9 cellular contexts compared by ENCODE assay signal in genomic region chr1:39173119-39173994, GRCh38. TPM values are rescaled to one million over a fixed set of nuclear protein-coding genes. Genes with fewer than 3 reads are reported as not detected.
A peak's percentile ranks its signal among the peaks of the same experiment; 100 is the strongest.
DNase-seq lines count a peak whose midpoint lies in the region; ATAC-seq and TF ChIP-seq lines count a peak whose summit lies in the region.
"Had no signal": no experiment of that assay in that cellular context is flagged by ENCODE, and none has a peak within 500 bp of the region (broad histone marks: within the 10 kb centered on the region; RNA-seq: fewer than 3 reads in every experiment).

No MANE protein-coding gene starts in this region.

- ATAC-seq in gastroesophageal sphincter (no peak), HG03280 (IDR thresholded peaks at IDR 0.05; ENCODE audit: unreplicated experiment) (no peak), HG02938 (IDR thresholded peaks at IDR 0.05; ENCODE audit: unreplicated experiment) (no peak)

- peaks cover 81% of the 10 kb centered on the region for H3K79me2 ChIP-seq in osteoblast (ENCODE audit: insufficient read depth, low read length)

- H3K27me3 ChIP-seq in AG04450 (ENCODE audit: control insufficient read depth, insufficient read depth, low read length), result no peaks in the 10 kb centered on the region
- H3K27me3 ChIP-seq in adipocyte (replicated peaks; ENCODE audit: control insufficient read depth, insufficient read depth, low read length), result no peaks in the 10 kb centered on the region
- H3K27me3 ChIP-seq in gastroesophageal sphincter, result no peaks in the 10 kb centered on the region
- no peaks in the 10 kb centered on the region for H3K27me3 ChIP-seq in osteoblast (ENCODE audit: insufficient read depth, low read length)

- WGBS in gastroesophageal sphincter (ENCODE audit: low coverage in 1 of 2), 2 donors, result 8 to 40% methylated on average over 1 to 3 of the region's 9 CpGs

- POLR2A ChIA-PET in AG04450 (lab: Yijun Ruan, JAX), result no interaction called here

- peak overlapping the region; percentile 6 for H3K9ac ChIP-seq in adipocyte (ENCODE audit: low read length)

- peak overlapping the region; percentile 53 for H3K4me2 ChIP-seq in osteoblast (ENCODE audit: insufficient read depth, low read length)

- TF ChIP-seq EP300 in gastroesophageal sphincter (IDR thresholded peaks at IDR 0.05), result no peak

- H4K20me1 ChIP-seq in osteoblast (ENCODE audit: insufficient read depth, low read length), result peaks cover 22% of the 10 kb centered on the region

- H3K27ac ChIP-seq in AG04450 (ENCODE audit: low read depth, low read length) (peak overlapping the region; percentile 71), gastroesophageal sphincter (peak overlapping the region; percentile 74 to 86 (median 84)), osteoblast (ENCODE audit: low read depth, low read length) (peak overlapping the region; percentile 67)

- TF ChIP-seq POLR2A in gastroesophageal sphincter (IDR thresholded peaks at IDR 0.05), result no peak

- H3K9me3 ChIP-seq in AG04450 (ENCODE audit: control insufficient read depth, insufficient read depth, low read length), result no peaks in the 10 kb centered on the region
- H3K9me3 ChIP-seq in adipocyte (ENCODE audit: control insufficient read depth, low read length), result no peaks in the 10 kb centered on the region
- no peaks in the 10 kb centered on the region for H3K9me3 ChIP-seq in gastroesophageal sphincter
- no peaks in the 10 kb centered on the region for H3K9me3 ChIP-seq in osteoblast (ENCODE audit: low read depth, low read length)

- no peak overlapping the region for H3K4me3 ChIP-seq in AG04450 (ENCODE audit: low read depth, low read length)
- peak overlapping the region; percentile 49 for H3K4me3 ChIP-seq in adipocyte (ENCODE audit: low read length)
- no peak overlapping the region for H3K4me3 ChIP-seq in gastroesophageal sphincter
- no peak overlapping the region for H3K4me3 ChIP-seq in osteoblast (ENCODE audit: insufficient read depth, low read length)

- no peaks in the 10 kb centered on the region for H3K36me3 ChIP-seq in adipocyte (ENCODE audit: control insufficient read depth, insufficient read depth, low read length, severe bottlenecking)
- no peaks in the 10 kb centered on the region for H3K36me3 ChIP-seq in gastroesophageal sphincter
- H3K36me3 ChIP-seq in osteoblast (ENCODE audit: insufficient read depth, low read length), result no peaks in the 10 kb centered on the region

- DNase-seq in AG04450 (ENCODE audit: low read depth, low spot score), result no peak
- no peak for DNase-seq in adipocyte (ENCODE audit: low read depth)
- DNase-seq in osteoblast (ENCODE audit: insufficient read length, low spot score, missing footprints), result no peak
- DNase-seq in NOMO-1 (lab: John Stamatoyannopoulos, UW; ENCODE audit: unreplicated experiment in 2 of 2), result no peak
- DNase-seq in NK-92 (lab: John Stamatoyannopoulos, UW; ENCODE audit: unreplicated experiment), result no peak
- DNase-seq: NCI-H2227 treated with DMSO at 0.1 percent for 48 hours had no signal

- H2AFZ ChIP-seq in osteoblast (ENCODE audit: low read length), result no peak overlapping the region

- CTCF ChIA-PET in AG04450 (lab: Charles Lee), result interaction anchor here (0.6 to 1.8 kb wide), 3 partner anchors 18 to 37 kb away, joined by 3 to 11 read pairs (median 4); no protein-coding TSS in a partner anchor

- H3K4me1 ChIP-seq in adipocyte (ENCODE audit: control insufficient read depth, insufficient read depth, low read length) (peaks cover 22% of the 10 kb centered on the region), gastroesophageal sphincter (peaks cover 21 to 89% (median 34%) of the 10 kb centered on the region in 3 donors), osteoblast (ENCODE audit: insufficient read depth, low read length) (peaks cover 46% of the 10 kb centered on the region)

- TF ChIP-seq CTCF in AG04450 (IDR thresholded peaks at IDR 0.05; ENCODE audit: low read depth, low read length) (no peak), gastroesophageal sphincter (IDR thresholded peaks at IDR 0.05) (peak in 1 of 4 experiments; percentile 1), osteoblast (IDR thresholded peaks at IDR 0.05; ENCODE audit: extremely low read depth, low read depth, low read length) (peak; percentile 23)

RNA-seq across cellular contexts. Expression of gene MACF1, which starts 31.1 kb away (rescaled TPM):
- polyA plus RNA-seq in AG04450 (2011; rRNA removed), result 118 and 121 TPM in 2 replicates
- 470 and 541 TPM in 2 replicates for polyA minus RNA-seq in AG04450 (2011; rRNA and poly(A)+ RNA removed)
- total RNA-seq in gastroesophageal sphincter (100 to 1,000 TPM; 454 to 752 (median 541) TPM), osteoblast (377 and 424 TPM in 2 replicates)
